In the genomic region with DNA sequence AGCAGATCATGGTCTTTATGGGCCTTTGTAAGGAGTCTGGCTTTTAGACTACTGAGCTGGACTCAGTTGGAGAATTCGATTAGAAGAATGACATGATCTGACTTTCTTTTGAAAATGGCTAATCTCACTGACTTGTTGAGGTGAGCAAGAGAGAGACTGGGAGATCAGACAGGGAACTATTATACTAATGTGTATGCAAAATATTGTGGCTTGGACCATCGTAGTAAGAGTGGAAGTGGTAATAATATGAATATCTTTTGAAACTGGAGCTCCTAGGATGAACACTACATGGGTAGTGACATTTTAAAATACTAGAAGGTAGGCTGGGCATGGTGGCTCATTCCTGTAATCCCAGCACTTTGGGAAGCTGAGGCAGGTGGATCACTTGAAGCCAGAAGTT, we compare ENCODE assay signal across 21 cellular contexts. TPM values are rescaled to one million over a fixed set of nuclear protein-coding genes. Genes with fewer than 3 reads are reported as not detected.
DNase-seq lines count a peak whose midpoint lies in the region; ATAC-seq, FAIRE-seq and TF ChIP-seq lines count a peak whose summit lies in the region.
"Had no signal": no experiment of that assay in that cellular context is flagged by ENCODE, and none has a peak within 500 bp of the region (broad histone marks: within the 10 kb centered on the region; RNA-seq: fewer than 3 reads in every experiment).

No MANE protein-coding gene starts in this region.

- H3K4me3 Mint-ChIP-seq in activated T-cell treated with anti-CD3 and anti-CD28 coated beads, Interleukin-2, amount 50 U/mL, for 24 hours, result no peak overlapping the region
- H3K4me3 Mint-ChIP-seq in WTC11 (no peak overlapping the region), type B pancreatic cell (no peak overlapping the region)
- H3K4me3 Mint-ChIP-seq: activated B cell treated with CpG ODN at 0.5 μM for 24 hours; activated naive CD8-positive, alpha-beta T cell treated with anti-CD3 and anti-CD28 coated beads, Interleukin-2, amount 10 ng/mL, durations not matched to agents 7 days and 5 days; CD4-positive, alpha-beta T cell; T-cell had no signal

- H3K4me2 ChIP-seq in mesenchymal stem cell (ENCODE audit: low read length, poor library complexity, severe bottlenecking), result no peak overlapping the region

- H3K36me3 Mint-ChIP-seq in activated T-cell treated with anti-CD3 and anti-CD28 coated beads, Interleukin-2, amount 50 U/mL, for 24 hours (ENCODE audit: low read depth), result peaks cover 19% of the 10 kb centered on the region
- H3K36me3 Mint-ChIP-seq in WTC11 (0 out of 2 replicates have a peak, but pooled peaks cover 3% of the 10 kb centered on the region), type B pancreatic cell (peaks cover 18% of the 10 kb centered on the region)

- no peak overlapping the region for H3K23ac ChIP-seq in mesenchymal stem cell (ENCODE audit: low read length in 2 of 2)

- H2BK15ac ChIP-seq in mesenchymal stem cell (ENCODE audit: low read depth, poor library complexity, severe bottlenecking), result no peak overlapping the region

- H3K27ac Mint-ChIP-seq in activated T-cell treated with anti-CD3 and anti-CD28 coated beads, Interleukin-2, amount 50 U/mL, for 24 hours, result peak overlapping the region; percentile 19
- H3K27ac Mint-ChIP-seq in WTC11 (peak overlapping the region; percentile 29; the same call in 1 of the 2 replicates), type B pancreatic cell (peak overlapping the region; percentile 57)
- H3K27ac Mint-ChIP-seq: activated B cell treated with CpG ODN at 0.5 μM for 24 hours; activated naive CD8-positive, alpha-beta T cell treated with anti-CD3 and anti-CD28 coated beads, Interleukin-2, amount 10 ng/mL, durations not matched to agents 7 days and 5 days; CD4-positive, alpha-beta T cell had no signal

- H4K91ac ChIP-seq in mesenchymal stem cell (ENCODE audit: low read length), result no peak overlapping the region

- peaks cover 51% of the 10 kb centered on the region for H3K4me1 Mint-ChIP-seq in activated T-cell treated with anti-CD3 and anti-CD28 coated beads, Interleukin-2, amount 50 U/mL, for 24 hours (ENCODE audit: low read depth)
- H3K4me1 Mint-ChIP-seq in WTC11 (peaks cover 6% of the 10 kb centered on the region), type B pancreatic cell (ENCODE audit: unreplicated experiment) (peaks cover 21% of the 10 kb centered on the region)

- no peak for TF ChIP-seq POLR2A in H54 (IDR thresholded peaks at IDR 0.05; ENCODE audit: low read depth, low read length)

- TF ChIP-seq CTCF in WTC11 (IDR thresholded peaks at IDR 0.05), result no peak
- no peak for TF ChIP-seq CTCF in type B pancreatic cell (conservative IDR thresholded peaks at IDR 0.05)

- peak overlapping the region; percentile 8 for H3K27ac ChIP-seq in mesenchymal stem cell (ENCODE audit: low read length, poor library complexity, severe bottlenecking)

- H2AFZ ChIP-seq in mesenchymal stem cell (ENCODE audit: low read depth, low read length), result no peak overlapping the region

- H3K36me3 ChIP-seq in mesenchymal stem cell (ENCODE audit: control insufficient read depth in 1 of 2, insufficient read depth in 2 of 2, low read depth in 1 of 2, low read length in 2 of 2), result peaks cover 3 to 16% of the 10 kb centered on the region in 2 experiments

- no peaks in the 10 kb centered on the region for H3K9me3 Mint-ChIP-seq in activated T-cell treated with anti-CD3 and anti-CD28 coated beads, Interleukin-2, amount 50 U/mL, for 24 hours
- no peaks in the 10 kb centered on the region for H3K9me3 Mint-ChIP-seq in WTC11
- no peaks in the 10 kb centered on the region for H3K9me3 Mint-ChIP-seq in type B pancreatic cell
- H3K9me3 Mint-ChIP-seq: activated B cell treated with CpG ODN at 0.5 μM for 24 hours; activated naive CD8-positive, alpha-beta T cell treated with anti-CD3 and anti-CD28 coated beads, Interleukin-2, amount 10 ng/mL, durations not matched to agents 7 days and 5 days; CD4-positive, alpha-beta T cell; T-cell had no signal

- peaks cover 9% of the 10 kb centered on the region for H3K79me1 ChIP-seq in mesenchymal stem cell (replicated peaks; ENCODE audit: low read length, poor library complexity, severe bottlenecking)

- CTCF ChIA-PET in WTC11 (lab: Charles Lee), result no interaction called here

- 96% methylated on average over 2 of the region's 2 CpGs for WGBS in mesenchymal stem cell

- H4K8ac ChIP-seq in mesenchymal stem cell (ENCODE audit: low read length), result no peak overlapping the region

- H3K4ac ChIP-seq in mesenchymal stem cell (ENCODE audit: low read depth in 1 of 2, low read length in 2 of 2), result no peak overlapping the region

- intact Hi-C loops in head of caudate nucleus (cut with DNase I), result no loop called here

- no peaks in the 10 kb centered on the region for H3K27me3 Mint-ChIP-seq in activated T-cell treated with anti-CD3 and anti-CD28 coated beads, Interleukin-2, amount 50 U/mL, for 24 hours
- H3K27me3 Mint-ChIP-seq in WTC11 (ENCODE audit: low read depth) (no peaks in the 10 kb centered on the region), type B pancreatic cell (no peaks in the 10 kb centered on the region)
- H3K27me3 Mint-ChIP-seq: activated B cell treated with CpG ODN at 0.5 μM for 24 hours; activated naive CD8-positive, alpha-beta T cell treated with anti-CD3 and anti-CD28 coated beads, Interleukin-2, amount 10 ng/mL, durations not matched to agents 7 days and 5 days; CD4-positive, alpha-beta T cell; T-cell had no signal

- no peak overlapping the region for H2BK12ac ChIP-seq in mesenchymal stem cell (ENCODE audit: low read length in 2 of 2)

- H2AK5ac ChIP-seq in mesenchymal stem cell (ENCODE audit: low read length, severe bottlenecking), result no peak overlapping the region

- ATAC-seq in WTC11, result no peak
- ATAC-seq: Panc1, T-cell had no signal

- no peak for FAIRE-seq in H54 (lab: Jason Lieb, UNC)
- FAIRE-seq: A204.1, frontal cortex had no signal

- no peak for DNase-seq in activated T-cell treated with anti-CD3 and anti-CD28 coated beads, Interleukin-2, amount 50 U/mL, for 24 hours
- no peak for DNase-seq in activated T-cell treated with anti-CD3 and anti-CD28 coated beads, Interleukin-2, amount 50 U/mL, for 48 hours
- DNase-seq in WTC11 (ENCODE audit: low spot score) (no peak), mesenchymal stem cell (no peak), type B pancreatic cell (ENCODE audit: extremely low spot score, unreplicated experiment) (no peak), SKM-1 (lab: John Stamatoyannopoulos, UW; ENCODE audit: unreplicated experiment) (no peak), H54 (ENCODE audit: insufficient read length, low spot score) (no peak), head of caudate nucleus (no peak)
- DNase-seq: activated B cell treated with CpG ODN at 0.5 μM for 24 hours; activated naive CD8-positive, alpha-beta T cell treated with anti-CD3 and anti-CD28 coated beads, Interleukin-2, amount 10 ng/mL, durations not matched to agents 7 days and 5 days; CD4-positive, alpha-beta T cell; MG63; midbrain; NCI-H1694 treated with DMSO at 0.1 percent for 48 hours; NCI-H69; nucleus accumbens; stomach; T-cell had no signal

- POLR2A ChIA-PET in WTC11 (lab: Charles Lee), result interaction anchor here (0.6 kb wide), 1 partner anchor 1534 kb away, joined by 3 read pairs; no protein-coding TSS in a partner anchor

- peak overlapping the region; percentile 83 for H3K9ac ChIP-seq in mesenchymal stem cell (ENCODE audit: low read length)

- H3K4me1 ChIP-seq in mesenchymal stem cell (ENCODE audit: control insufficient read depth, insufficient read depth, low read depth, low read length), result peaks cover 5% of the 10 kb centered on the region

- H3K9me3 ChIP-seq in mesenchymal stem cell (ENCODE audit: control insufficient read depth, low read length), result no peaks in the 10 kb centered on the region
- H3K9me3 ChIP-seq: MG63, stomach had no signal

- no peak overlapping the region for H3K4me3 ChIP-seq in mesenchymal stem cell (ENCODE audit: insufficient read depth in 1 of 2, low read depth in 1 of 2, low read length in 2 of 2)
- H3K4me3 ChIP-seq: MG63, stomach had no signal

- no peak overlapping the region for H2BK5ac ChIP-seq in mesenchymal stem cell (ENCODE audit: low read depth, low read length, poor library complexity, severe bottlenecking)

- H3K14ac ChIP-seq in mesenchymal stem cell (ENCODE audit: low read length in 2 of 2), result no peak overlapping the region

- no peak overlapping the region for H3K18ac ChIP-seq in mesenchymal stem cell (ENCODE audit: low read depth in 1 of 2, low read length in 2 of 2)

- H3K27me3 ChIP-seq in mesenchymal stem cell (ENCODE audit: control insufficient read depth in 1 of 2, insufficient read depth in 1 of 2, low read length in 2 of 2), result no peaks in the 10 kb centered on the region
- H3K27me3 ChIP-seq: MG63, stomach had no signal

- H2BK120ac ChIP-seq in mesenchymal stem cell (ENCODE audit: low read depth, low read length), result no peak overlapping the region

TF ChIP-seq in WTC11, 78 proteins besides CTCF, POLR2A, EP300 and RAD21:
- TF ChIP-seq KAT7 (CRISPR knock-in tag; IDR thresholded peaks at IDR 0.05; ENCODE audit: borderline replicate concordance) (no peak), ZNF423 (CRISPR knock-in tag; IDR thresholded peaks at IDR 0.05) (no peak), GABPB1 (CRISPR knock-in tag; IDR thresholded peaks at IDR 0.05) (no peak)

RNA-seq across cellular contexts. Expression of gene CCT2, which starts 56.2 kb away (rescaled TPM):
- 297 to 342 TPM (median 301 TPM) in 3 replicates for total RNA-seq in WTC11 (2021)
- 186 TPM for polyA plus RNA-seq in mesenchymal stem cell (2013, experiment 1 of 2)
- 194 TPM for polyA plus RNA-seq in mesenchymal stem cell (2013, experiment 2 of 2)
- total RNA-seq in type B pancreatic cell (ENCODE audit: low replicate concordance), result 191 and 260 TPM in 2 replicates

RNA-seq across cellular contexts. Expression of gene FRS2, which starts 58.8 kb away (rescaled TPM):
- 23.7 to 26.7 TPM (median 26.1 TPM) in 3 replicates for total RNA-seq in WTC11 (2021)
- polyA plus RNA-seq in mesenchymal stem cell (2013, experiment 1 of 2), result 16.3 TPM
- polyA plus RNA-seq in mesenchymal stem cell (2013, experiment 2 of 2), result 17.0 TPM
- total RNA-seq in type B pancreatic cell (ENCODE audit: low replicate concordance), result 39.5 and 41.2 TPM in 2 replicates
